16 cellular contexts compared by ENCODE assay signal in genomic region chr13:79749556-79749955, GRCh38.
DNase-seq lines count a peak whose midpoint lies in the region; TF ChIP-seq lines count a peak whose summit lies in the region.
"Had no signal": no experiment of that assay in that cellular context is flagged by ENCODE, and none has a peak within 500 bp of the region (broad histone marks: within the 10 kb centered on the region; RNA-seq: fewer than 3 reads in every experiment).

No MANE protein-coding gene starts in this region.

- H3K4me1 ChIP-seq in HUES64 (ENCODE audit: insufficient read depth, low read length) = peaks cover 8% of the 10 kb centered on the region; the same call in 1 of the 2 replicates
- H3K4me1 ChIP-seq in mammary epithelial cell (ENCODE audit: insufficient read depth, low read length) = peaks cover 16% of the 10 kb centered on the region
- peaks cover 2% of the 10 kb centered on the region for H3K4me1 ChIP-seq in mesenchymal stem cell (ENCODE audit: control insufficient read depth, insufficient read depth, low read depth, low read length)
- peaks cover 27% of the 10 kb centered on the region for H3K4me1 ChIP-seq in suprapubic skin
- no peaks in the 10 kb centered on the region for H3K4me1 ChIP-seq in H9 (ENCODE audit: insufficient read depth, low read length)
- H3K4me1 ChIP-seq: right lobe of liver had no signal

- no peak overlapping the region for H3K18ac ChIP-seq in mesenchymal stem cell (ENCODE audit: low read depth in 1 of 2, low read length in 2 of 2)
- no peak overlapping the region for H3K18ac ChIP-seq in H9 (ENCODE audit: insufficient read length, low read depth, low read length)

- no peak overlapping the region for H3K27ac Mint-ChIP-seq in H9
- H3K27ac Mint-ChIP-seq: T-helper 1 cell treated with Interleukin-12 subunit alpha and Interleukin-12 subunit beta and Interleukin-4 antibody, amounts not matched to agents 30 μg/mL and 1 μg/mL, for 36 hours had no signal

- H3K36me3 ChIP-seq in HUES64 (ENCODE audit: insufficient read depth, low read length) (no peaks in the 10 kb centered on the region), mammary epithelial cell (ENCODE audit: insufficient read depth, low read length) (no peaks in the 10 kb centered on the region), mesenchymal stem cell (ENCODE audit: control insufficient read depth in 1 of 2, insufficient read depth in 2 of 2, low read depth in 1 of 2, low read length in 2 of 2) (no peaks in the 10 kb centered on the region), suprapubic skin (no peaks in the 10 kb centered on the region), H7 (replicated peaks; ENCODE audit: control insufficient read depth, insufficient read depth, low read length) (no peaks in the 10 kb centered on the region)
- H3K36me3 ChIP-seq: right lobe of liver, tibial nerve, WERI-Rb-1 had no signal

- H3K4me1 Mint-ChIP-seq in H9 = peaks cover 3 to 6% of the 10 kb centered on the region in 2 experiments; a peak in 3 of 4 replicates

- no peak for DNase-seq in mammary epithelial cell
- DNase-seq in mesenchymal stem cell = no peak
- DNase-seq in suprapubic skin (ENCODE audit: low spot score in 2 of 2) = no peak
- no peak for DNase-seq in GF-D8 (lab: John Stamatoyannopoulos, UW)
- DNase-seq in H7 = no peak
- no peak for DNase-seq in H9
- DNase-seq: NCI-H1436; nucleus accumbens; right lobe of liver; SIG-M5; stimulated activated naive CD4-positive, alpha-beta T cell treated with Interleukin-2 at 50 U/mL for 16 hours; WERI-Rb-1 had no signal

- no peak for TF ChIP-seq EP300 in suprapubic skin (IDR thresholded peaks at IDR 0.05)

- CTCF ChIA-PET in mammary epithelial cell (lab: Charles Lee; ENCODE audit: low non-redundant PET) = no interaction called here

- H3K23me2 ChIP-seq in H9 (ENCODE audit: insufficient read length, low read depth, low read length, poor library complexity, severe bottlenecking) = no peaks in the 10 kb centered on the region

- H3K79me2 ChIP-seq in mammary epithelial cell (ENCODE audit: insufficient read depth, low read length) = no peaks in the 10 kb centered on the region
- no peaks in the 10 kb centered on the region for H3K79me2 ChIP-seq in H9 (ENCODE audit: insufficient read depth, low read length)

- H2BK15ac ChIP-seq in mesenchymal stem cell (ENCODE audit: low read depth, poor library complexity, severe bottlenecking) = no peak overlapping the region
- H2BK15ac ChIP-seq in H9 (ENCODE audit: low read depth, low read length) = no peak overlapping the region

- H3K9me3 ChIP-seq in HUES64 (ENCODE audit: insufficient read depth, low read depth, low read length) (no peaks in the 10 kb centered on the region), mammary epithelial cell (replicated peaks; ENCODE audit: insufficient read depth, low read length) (no peaks in the 10 kb centered on the region), mesenchymal stem cell (ENCODE audit: control insufficient read depth, low read length) (no peaks in the 10 kb centered on the region), suprapubic skin (no peaks in the 10 kb centered on the region), H9 (ENCODE audit: control insufficient read depth, low read depth, low read length) (no peaks in the 10 kb centered on the region)
- H3K9me3 ChIP-seq: mucosa of descending colon, right lobe of liver, tibial nerve had no signal

- TF ChIP-seq CTCF in mammary epithelial cell (conservative IDR thresholded peaks at IDR 0.05 in 1 of 2, IDR thresholded peaks at IDR 0.05 in 1 of 2; ENCODE audit: extremely low read depth in 1 of 2, insufficient read depth in 1 of 2, low read depth in 1 of 2, low read length in 2 of 2) (no peak), suprapubic skin (IDR thresholded peaks at IDR 0.05) (no peak), H9 (conservative IDR thresholded peaks at IDR 0.05) (no peak)

- BruUV-seq in mammary epithelial cell (replicated peaks; lab: Mats Ljungman, UMichigan) = no TSS peak

- H2AK5ac ChIP-seq in mesenchymal stem cell (ENCODE audit: low read length, severe bottlenecking) = no peak overlapping the region
- H2AK5ac ChIP-seq in H9 (ENCODE audit: insufficient read length, low read length) = no peak overlapping the region

- no peak overlapping the region for H2BK12ac ChIP-seq in mesenchymal stem cell (ENCODE audit: low read length in 2 of 2)
- no peak overlapping the region for H2BK12ac ChIP-seq in H9 (ENCODE audit: insufficient read length, low read depth, low read length)

- dilution Hi-C loops in mammary epithelial cell (cut with HindIII; ENCODE audit: low sequenced_read_pairs) = no loop called here

- no peaks in the 10 kb centered on the region for H3K79me1 ChIP-seq in mesenchymal stem cell (replicated peaks; ENCODE audit: low read length, poor library complexity, severe bottlenecking)
- no peaks in the 10 kb centered on the region for H3K79me1 ChIP-seq in H9 (ENCODE audit: insufficient read depth, low read depth, low read length, poor library complexity, severe bottlenecking)

- H2BK20ac ChIP-seq in H9 (ENCODE audit: low read depth, low read length, poor library complexity, severe bottlenecking) = no peak overlapping the region

- H3K14ac ChIP-seq in mesenchymal stem cell (ENCODE audit: low read length in 2 of 2) (no peak overlapping the region), H9 (ENCODE audit: insufficient read depth, low read length) (no peak overlapping the region)

- no peak overlapping the region for H3K4me3 ChIP-seq in HUES64 (ENCODE audit: low read length)
- H3K4me3 ChIP-seq in mammary epithelial cell (replicated peaks in 1 of 3; ENCODE audit: insufficient read depth in 1 of 3, low read depth in 2 of 3, low read length in 3 of 3) = no peak overlapping the region
- H3K4me3 ChIP-seq in mesenchymal stem cell (ENCODE audit: insufficient read depth in 1 of 2, low read depth in 1 of 2, low read length in 2 of 2) = peak overlapping the region in 1 of 2 experiments; percentile 29
- no peak overlapping the region for H3K4me3 ChIP-seq in suprapubic skin
- H3K4me3 ChIP-seq in H7 (ENCODE audit: insufficient read depth, low read depth, low read length) = no peak overlapping the region
- H3K4me3 ChIP-seq: mucosa of descending colon, right lobe of liver, tibial nerve had no signal

- H3K27me3 ChIP-seq in HUES64 (ENCODE audit: insufficient read depth, low read length) (no peaks in the 10 kb centered on the region), mammary epithelial cell (ENCODE audit: insufficient read depth, low read length) (no peaks in the 10 kb centered on the region), mesenchymal stem cell (ENCODE audit: control insufficient read depth in 1 of 2, insufficient read depth in 1 of 2, low read length in 2 of 2) (no peaks in the 10 kb centered on the region), suprapubic skin (no peaks in the 10 kb centered on the region), H7 (ENCODE audit: control insufficient read depth, insufficient read depth, low read length) (no peaks in the 10 kb centered on the region), H9 (ENCODE audit: insufficient read depth, low read length) (no peaks in the 10 kb centered on the region)
- H3K27me3 ChIP-seq: right lobe of liver, tibial nerve had no signal

- in situ Hi-C loops in mammary epithelial cell (cut with MboI; ENCODE audit: low sequenced_read_pairs in 2 of 2) = no loop called here

- no peak overlapping the region for H3K23ac ChIP-seq in mesenchymal stem cell (ENCODE audit: low read length in 2 of 2)
- no peak overlapping the region for H3K23ac ChIP-seq in H9 (ENCODE audit: insufficient read length, low read depth, low read length)

- no peak overlapping the region for H3K56ac ChIP-seq in H9 (ENCODE audit: insufficient read length, low read depth, low read length)

- no peak overlapping the region for H4K5ac ChIP-seq in H9 (ENCODE audit: insufficient read length, low read depth, low read length)

- H3K9me3 Mint-ChIP-seq in H9 = no peaks in the 10 kb centered on the region; a peak in 1 of 5 replicates
- H3K9me3 Mint-ChIP-seq: T-helper 1 cell treated with Interleukin-12 subunit alpha and Interleukin-12 subunit beta and Interleukin-4 antibody, amounts not matched to agents 30 μg/mL and 1 μg/mL, for 36 hours had no signal

- H3T11ph ChIP-seq in H9 (ENCODE audit: low read length) = no peak overlapping the region

- H4K91ac ChIP-seq in mesenchymal stem cell (ENCODE audit: low read length) (no peak overlapping the region), H9 (ENCODE audit: insufficient read length, low read depth, low read length) (no peak overlapping the region)

- H3K4me2 ChIP-seq in mammary epithelial cell (ENCODE audit: insufficient read depth, low read depth, low read length) (peak overlapping the region; percentile 13), mesenchymal stem cell (ENCODE audit: low read length, poor library complexity, severe bottlenecking) (no peak overlapping the region), H9 (ENCODE audit: insufficient read depth, insufficient read length, low read length) (no peak overlapping the region)

- WGBS in HUES64 = 92% methylated on average over 2 of the region's 2 CpGs
- WGBS in mammary epithelial cell (ENCODE audit: low coverage, missing lambda C conversion rate) = 52% methylated on average over 2 of the region's 2 CpGs
- WGBS in mesenchymal stem cell = 100% methylated on average over 1 of the region's 2 CpGs
- 45% methylated on average over 2 of the region's 2 CpGs for WGBS in suprapubic skin
- no CpG with 5 or more reads among the region's 2 CpGs for WGBS in H9 (ENCODE audit: extremely low coverage, insufficient read length, low lambda C conversion rate)

- intact Hi-C loops in mammary epithelial cell (cut with micrococcal nuclease) = loop anchor here (5.0 kb wide), 1 partner anchor 37 kb away; no protein-coding TSS in a partner anchor

- H3K27me3 Mint-ChIP-seq in H9 (ENCODE audit: low read depth) = no peaks in the 10 kb centered on the region

- H2BK120ac ChIP-seq in mesenchymal stem cell (ENCODE audit: low read depth, low read length) = no peak overlapping the region
- no peak overlapping the region for H2BK120ac ChIP-seq in H9 (ENCODE audit: low read depth, low read length, poor library complexity, severe bottlenecking)

- no peak overlapping the region for H2BK5ac ChIP-seq in mesenchymal stem cell (ENCODE audit: low read depth, low read length, poor library complexity, severe bottlenecking)
- no peak overlapping the region for H2BK5ac ChIP-seq in H9 (ENCODE audit: insufficient read length, low read length)

- TF ChIP-seq POLR2A in suprapubic skin (IDR thresholded peaks at IDR 0.05) = no peak

- H4K8ac ChIP-seq in mesenchymal stem cell (ENCODE audit: low read length) = no peak overlapping the region
- H4K8ac ChIP-seq in H9 (replicated peaks; ENCODE audit: insufficient read length, low read depth, low read length) = no peak overlapping the region

- H3K9ac ChIP-seq in HUES64 (ENCODE audit: low read depth, low read length) (no peak overlapping the region), mammary epithelial cell (ENCODE audit: insufficient read depth, low read length) (no peak overlapping the region), mesenchymal stem cell (ENCODE audit: low read length) (peak overlapping the region; percentile 46), H9 (ENCODE audit: extremely low read depth, insufficient read length, low read length) (no peak overlapping the region)

- H3K4ac ChIP-seq in mesenchymal stem cell (ENCODE audit: low read depth in 1 of 2, low read length in 2 of 2) (no peak overlapping the region), H9 (ENCODE audit: low read depth, low read length) (no peak overlapping the region)

- H2AFZ ChIP-seq in mammary epithelial cell (ENCODE audit: low read depth, low read length) (peak overlapping the region; percentile 64), mesenchymal stem cell (ENCODE audit: low read depth, low read length) (no peak overlapping the region), H9 (ENCODE audit: low read length) (no peak overlapping the region)

- peak overlapping the region; percentile 42; the same call in 1 of the 2 replicates for H3K27ac ChIP-seq in HUES64 (ENCODE audit: low read depth, low read length)
- H3K27ac ChIP-seq in mammary epithelial cell (ENCODE audit: insufficient read depth, low read depth, low read length) = peak overlapping the region; percentile 31
- H3K27ac ChIP-seq in mesenchymal stem cell (ENCODE audit: low read length, poor library complexity, severe bottlenecking) = peak overlapping the region; percentile 92
- peak overlapping the region; percentile 28 for H3K27ac ChIP-seq in suprapubic skin
- no peak overlapping the region for H3K27ac ChIP-seq in H9 (ENCODE audit: insufficient read length, low read depth, low read length)
- H3K27ac ChIP-seq: right lobe of liver, WERI-Rb-1 had no signal

- H4K20me1 ChIP-seq in mammary epithelial cell (ENCODE audit: insufficient read depth, low read length) (no peaks in the 10 kb centered on the region), H9 (ENCODE audit: control insufficient read depth, insufficient read depth, insufficient read length) (no peaks in the 10 kb centered on the region)

- no peaks in the 10 kb centered on the region for H3K36me3 Mint-ChIP-seq in H9 (ENCODE audit: insufficient read depth in 1 of 3, low read depth in 3 of 3)

- H3K4me3 Mint-ChIP-seq in H9 = no peak overlapping the region
- H3K4me3 Mint-ChIP-seq: T-helper 1 cell treated with Interleukin-12 subunit alpha and Interleukin-12 subunit beta and Interleukin-4 antibody, amounts not matched to agents 30 μg/mL and 1 μg/mL, for 36 hours had no signal
